ENCODE assay signal across 25 cellular contexts in genomic region chr11:115314330-115314729, GRCh38.
"Had no signal": no experiment of that assay in that cellular context is flagged by ENCODE, and none has a peak within 500 bp of the region (broad histone marks: within the 10 kb centered on the region; RNA-seq: fewer than 3 reads in every experiment).

No MANE protein-coding gene starts in this region.

- H3K27me3 ChIP-seq: dorsolateral prefrontal cortex, esophagus muscularis mucosa, gastrocnemius medialis, heart left ventricle, hepatocyte had no signal

- DNase-seq: dermis blood vessel endothelial cell; dorsolateral prefrontal cortex; effector CD4-positive, alpha-beta T cell; effector memory CD4-positive, alpha-beta T cell; foreskin melanocyte; gastrocnemius medialis; heart left ventricle; hypothalamus; immature natural killer cell; islet precursor cell; kidney; kidney glomerular epithelial cell; left colon; left ventricle myocardium superior; mammary epithelial cell; mucosa of descending colon; naive B cell; naive thymus-derived CD8-positive, alpha-beta T cell had no signal

- H2AFZ ChIP-seq: hepatocyte had no signal

- H3K9me3 ChIP-seq: esophagus muscularis mucosa, gastrocnemius medialis, heart left ventricle, mucosa of descending colon had no signal

- H3K4me2 ChIP-seq: hepatocyte had no signal

- H3K27ac ChIP-seq: coronary artery, dorsolateral prefrontal cortex, esophagus muscularis mucosa, gastrocnemius medialis, heart left ventricle, hepatocyte had no signal

- H3K36me3 ChIP-seq: esophagus muscularis mucosa, gastrocnemius medialis, heart left ventricle had no signal

- ATAC-seq: gastrocnemius medialis; left colon; left lobe of liver; mucosa of descending colon; naive thymus-derived CD8-positive, alpha-beta T cell had no signal

- H3K4me3 ChIP-seq: coronary artery, dorsolateral prefrontal cortex, esophagus muscularis mucosa, gastrocnemius medialis, heart left ventricle, hepatocyte, lung, mucosa of descending colon had no signal

- FAIRE-seq: colon, endothelial cell of umbilical vein, kidney had no signal
